In genomic region chr22:20020533-20021195, GRCh38 we compare ENCODE assay signal across 8 cellular contexts. TPM values are rescaled to one million over a fixed set of nuclear protein-coding genes. Genes with fewer than 3 reads are reported as not detected.
A peak's percentile ranks its signal among the peaks of the same experiment; 100 is the strongest.
DNase-seq lines count a peak whose midpoint lies in the region; ATAC-seq and TF ChIP-seq lines count a peak whose summit lies in the region.

TSS of gene TANGO2 (plus strand) at chr22:20021110. CDS start at chr22:20036799, 15,689 bp downstream.

- H3K4me1 ChIP-seq in BE2C (peaks cover 8% of the 10 kb centered on the region), right lobe of liver (peaks cover 0 to 24% (median 2%) of the 10 kb centered on the region in 4 donors)

- 0% methylated on average over 2 of the region's 61 CpGs for WGBS in right lobe of liver (ENCODE audit: insufficient coverage, low coverage, low lambda C conversion rate, missing lambda C conversion rate)

- peak; percentile 97 for TF ChIP-seq POLR2A in right lobe of liver (IDR thresholded peaks at IDR 0.05)

- ATAC-seq in GM19324 (IDR thresholded peaks at IDR 0.05; ENCODE audit: low FRiP score, unreplicated experiment) (peak; percentile 77), HG03520 (IDR thresholded peaks at IDR 0.05; ENCODE audit: unreplicated experiment) (peak; percentile 69), right lobe of liver (peak; percentile 80 to 89 (median 84))

- H3K9me3 ChIP-seq in BE2C (no peaks in the 10 kb centered on the region), right lobe of liver (no peaks in the 10 kb centered on the region)

- H3K27me3 ChIP-seq in BE2C, result no peaks in the 10 kb centered on the region
- no peaks in the 10 kb centered on the region for H3K27me3 ChIP-seq in right lobe of liver

- DNase-seq in BE2C (peak; percentile 94), NCI-H774 (lab: John Stamatoyannopoulos, UW) (peak; percentile 92), dermis microvascular lymphatic vessel endothelial cell (ENCODE audit: low read depth in 2 of 2) (peak; percentile 78 to 93), right lobe of liver (peak; percentile 94 to 95 (median 94))
- DNase-seq in activated CD4-positive, alpha-beta T cell treated with anti-CD3 and anti-CD28 coated beads, Interleukin-2, amount 50 U/mL, for 4 hours, result peak; percentile 85 to 88
- peak; percentile 90 for DNase-seq in stimulated activated CD4-positive, alpha-beta T cell treated with anti-CD3 and anti-CD28 coated beads, Interleukin-4, amount 100 ng/mL, for 24 hours

- no peaks in the 10 kb centered on the region for H3K36me3 ChIP-seq in BE2C
- H3K36me3 ChIP-seq in right lobe of liver, result peaks cover 0 to 3% (median 0%) of the 10 kb centered on the region in 4 donors

- peak within 1 kb of the TSS; percentile 83 for H3K4me3 ChIP-seq in BE2C (ENCODE audit: low read depth, low read length)
- H3K4me3 ChIP-seq in right lobe of liver, result peak within 1 kb of the TSS; percentile 92 to 97 (median 93)

- no peak for TF ChIP-seq CTCF in BE2C (IDR thresholded peaks at IDR 0.05; ENCODE audit: low read depth, low read length)
- no peak for TF ChIP-seq CTCF in right lobe of liver (IDR thresholded peaks at IDR 0.05)

- peak within 1 kb of the TSS; percentile 83 to 92 (median 86) for H3K27ac ChIP-seq in right lobe of liver

- intact Hi-C loops in right lobe of liver (cut with DNase I), result loop anchor here in 1 of 2 donors (10.0 kb wide), 1 partner anchor 46 kb away; no protein-coding TSS in a partner anchor

RNA-seq across cellular contexts. Expression of gene TANGO2, which starts in this region (rescaled TPM):
- 8.0 TPM for polyA plus RNA-seq in BE2C (2012; ENCODE audit: insufficient read depth, insufficient read length, low read depth)
- total RNA-seq in dermis microvascular lymphatic vessel endothelial cell (40.1 and 75.0 TPM in 2 replicates), right lobe of liver (10 to 100 TPM; 11.0 to 27.0 (median 15.5) TPM)

Comparison
In these comparisons a context has a peak if more than half of its experiments do, and no peak if none do; other contexts are left out.
1. Peak in every context shown above with its lines: DNase-seq, ATAC-seq, H3K4me3 ChIP-seq and H3K27ac ChIP-seq.